In the genomic region with DNA sequence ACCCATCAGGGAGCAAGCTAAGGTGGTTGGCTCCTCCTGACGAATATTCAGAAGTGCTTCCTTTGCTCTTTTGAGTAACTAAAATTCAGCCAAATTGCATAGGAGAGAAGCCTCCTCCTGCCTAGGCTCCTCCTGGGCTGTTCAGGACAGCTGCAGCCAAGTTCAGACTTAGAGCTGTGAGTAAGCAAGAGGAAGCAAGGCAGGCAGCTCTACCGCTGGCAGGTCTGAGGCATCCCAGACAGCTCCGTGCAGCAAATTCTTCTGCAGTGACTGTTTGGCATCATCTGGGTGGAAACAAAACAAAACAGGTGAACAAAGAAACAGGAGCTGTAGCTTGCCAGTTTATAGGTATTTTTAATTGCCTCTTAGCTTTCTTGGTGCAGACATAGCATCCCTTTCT, we compare ENCODE assay signal across 18 cellular contexts.
DNase-seq lines count a peak whose midpoint lies in the region; ATAC-seq and TF ChIP-seq lines count a peak whose summit lies in the region.
"Had no signal": no experiment of that assay in that cellular context is flagged by ENCODE, and none has a peak within 500 bp of the region (broad histone marks: within the 10 kb centered on the region; RNA-seq: fewer than 3 reads in every experiment).

No MANE protein-coding gene starts in this region.

- H4K20me1 ChIP-seq in hepatocyte (ENCODE audit: insufficient read depth, poor library complexity, severe bottlenecking) (no peaks in the 10 kb centered on the region), smooth muscle cell (ENCODE audit: low read depth) (no peaks in the 10 kb centered on the region)

- DNase-seq in H7 (peak; percentile 27), SJCRH30 (peak; percentile 65 to 69), hepatocyte (ENCODE audit: low spot score) (peak; percentile 47), smooth muscle cell (lab: John Stamatoyannopoulos, UW; ENCODE audit: unreplicated experiment) (no peak)
- DNase-seq in stimulated activated CD4-positive, alpha-beta T cell treated with anti-CD3 and anti-CD28 coated beads, Interleukin-2, amount 100 ng/mL, for 48 hours, result no peak
- DNase-seq: activated naive CD4-positive, alpha-beta T cell treated with anti-CD3 and anti-CD28 coated beads for 36 hours; CD4-positive, alpha-beta memory T cell; GDM1; IMR-90; left cardiac atrium; NCI-H1436 treated with DMSO at 0.1 percent for 48 hours; NCI-H524 treated with DMSO at 0.1 percent for 48 hours; stimulated activated CD4-positive, alpha-beta T cell treated with anti-CD3 and anti-CD28 coated beads, Interleukin-1b, Interleukin-23, amount 100 ng/mL, for 48 hours; thyroid gland had no signal

- TF ChIP-seq CTCF in hepatocyte (IDR thresholded peaks at IDR 0.05; ENCODE audit: poor library complexity) (no peak), smooth muscle cell (IDR thresholded peaks at IDR 0.05; ENCODE audit: borderline replicate concordance, insufficient read depth, poor library complexity, severe bottlenecking) (no peak)

- no peak overlapping the region for H3K4me3 ChIP-seq in H7 (ENCODE audit: insufficient read depth, low read depth, low read length)
- H3K4me3 ChIP-seq in SJCRH30, result no peak overlapping the region
- H3K4me3 ChIP-seq in hepatocyte, result no peak overlapping the region
- H3K4me3 ChIP-seq in smooth muscle cell, result no peak overlapping the region
- H3K4me3 ChIP-seq: Peyer's patch, thyroid gland had no signal

- H3K4me2 ChIP-seq in hepatocyte (no peak overlapping the region), smooth muscle cell (no peak overlapping the region)

- H2AFZ ChIP-seq in hepatocyte, result no peak overlapping the region
- no peak overlapping the region for H2AFZ ChIP-seq in smooth muscle cell (ENCODE audit: low read depth)

- H3K9ac ChIP-seq in smooth muscle cell (ENCODE audit: low read depth), result no peak overlapping the region

- H3K36me3 ChIP-seq in H7 (replicated peaks; ENCODE audit: control insufficient read depth, insufficient read depth, low read length), result no peaks in the 10 kb centered on the region
- H3K36me3 ChIP-seq in SJCRH30, result no peaks in the 10 kb centered on the region
- H3K36me3 ChIP-seq in hepatocyte (replicated peaks; ENCODE audit: insufficient read depth, low read depth), result no peaks in the 10 kb centered on the region
- H3K36me3 ChIP-seq in smooth muscle cell (ENCODE audit: low read depth), result no peaks in the 10 kb centered on the region
- H3K36me3 ChIP-seq: Peyer's patch, thyroid gland had no signal

- ATAC-seq in HG02885 (IDR thresholded peaks at IDR 0.05; ENCODE audit: poor library complexity, unreplicated experiment) (no peak), GM19324 (IDR thresholded peaks at IDR 0.05; ENCODE audit: low FRiP score, unreplicated experiment) (no peak)
- ATAC-seq: activated CD4-positive, CD25-positive, alpha-beta regulatory T cell treated with anti-CD3 and anti-CD28 coated beads, Interleukin-2, amount 50 U/mL, for 24 hours had no signal

- H3K9me3 ChIP-seq in SJCRH30 (replicated peaks) (peaks cover 10% of the 10 kb centered on the region), hepatocyte (ENCODE audit: low read depth) (no peaks in the 10 kb centered on the region), smooth muscle cell (replicated peaks; ENCODE audit: low read depth) (no peaks in the 10 kb centered on the region)
- H3K9me3 ChIP-seq: Peyer's patch, thyroid gland had no signal

- H3K27me3 ChIP-seq in H7 (ENCODE audit: control insufficient read depth, insufficient read depth, low read length) (no peaks in the 10 kb centered on the region), SJCRH30 (no peaks in the 10 kb centered on the region), hepatocyte (no peaks in the 10 kb centered on the region), smooth muscle cell (ENCODE audit: low read depth) (no peaks in the 10 kb centered on the region)
- H3K27me3 ChIP-seq: Peyer's patch, thyroid gland had no signal

- H3K4me1 ChIP-seq in SJCRH30, result peaks cover 8% of the 10 kb centered on the region
- H3K4me1 ChIP-seq in hepatocyte (ENCODE audit: insufficient read depth), result no peaks in the 10 kb centered on the region
- no peaks in the 10 kb centered on the region for H3K4me1 ChIP-seq in smooth muscle cell (ENCODE audit: low read depth)
- H3K4me1 ChIP-seq: thyroid gland had no signal

- 0 out of 2 replicates have a peak overlapping the region, but pooled peaks have one; percentile 14 for H3K27ac ChIP-seq in SJCRH30
- no peak overlapping the region for H3K27ac ChIP-seq in hepatocyte
- H3K27ac ChIP-seq in smooth muscle cell (ENCODE audit: low read depth), result peak overlapping the region; percentile 49
- H3K27ac ChIP-seq: thyroid gland had no signal

- no peaks in the 10 kb centered on the region for H3F3A ChIP-seq in smooth muscle cell (ENCODE audit: low read depth)

- H3K9me2 ChIP-seq in hepatocyte (replicated peaks; ENCODE audit: insufficient read depth), result no peaks in the 10 kb centered on the region

- WGBS in hepatocyte (ENCODE audit: low lambda C conversion rate, missing lambda C conversion rate), result 46% methylated on average over 3 of the region's 3 CpGs
- 32% methylated on average over 3 of the region's 3 CpGs for WGBS in smooth muscle cell (ENCODE audit: low lambda C conversion rate)

- H3K79me2 ChIP-seq in hepatocyte (no peaks in the 10 kb centered on the region), smooth muscle cell (ENCODE audit: low read depth) (no peaks in the 10 kb centered on the region)

Comparison
In these comparisons a context has a peak if more than half of its experiments do, and no peak if none do; other contexts are left out.
1. DNase-seq: peak in H7 (single experiment), SJCRH30 (2 of 2) and hepatocyte (single experiment); none in smooth muscle cell (single experiment) and stimulated activated CD4-positive, alpha-beta T cell treated with anti-CD3 and anti-CD28 coated beads, Interleukin-2, amount 100 ng/mL, for 48 hours (0 of 2).